16 cellular contexts compared by ENCODE assay signal in the genomic region with DNA sequence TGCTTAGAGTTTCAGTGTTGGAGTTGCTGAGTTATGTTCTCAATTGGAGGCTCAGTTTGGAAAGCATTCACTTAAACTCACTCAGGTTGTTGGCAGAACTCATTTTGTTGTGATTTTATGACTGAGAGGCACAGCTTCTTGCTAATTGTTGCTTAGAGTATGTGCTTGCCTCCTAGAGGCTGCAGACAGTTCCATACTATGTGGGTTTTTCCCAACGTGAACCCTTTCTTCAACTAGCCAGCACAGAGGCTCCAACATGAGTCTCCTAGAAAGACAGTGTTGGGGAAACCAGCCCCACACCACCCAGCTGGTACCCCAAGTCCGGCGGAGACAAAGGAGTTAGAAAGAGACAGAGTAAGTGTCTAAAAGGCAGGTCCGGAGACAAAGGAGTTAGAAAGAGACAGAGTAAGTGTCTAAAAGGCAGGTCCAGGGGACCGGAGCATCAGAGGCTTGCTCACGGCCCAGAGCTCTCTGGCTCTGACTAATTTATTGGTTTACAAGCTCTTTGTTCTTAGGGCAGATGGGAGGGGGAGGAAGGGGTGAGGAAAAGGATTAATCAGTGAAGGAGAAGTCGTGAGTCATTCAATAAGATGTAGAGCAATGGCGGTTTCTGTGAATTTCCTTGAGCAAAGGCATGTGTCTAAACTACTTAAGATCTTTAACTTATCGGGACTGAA.
DNase-seq lines count a peak whose midpoint lies in the region; FAIRE-seq and TF ChIP-seq lines count a peak whose summit lies in the region.
"Had no signal": no experiment of that assay in that cellular context is flagged by ENCODE, and none has a peak within 500 bp of the region (broad histone marks: within the 10 kb centered on the region; RNA-seq: fewer than 3 reads in every experiment).

No MANE protein-coding gene starts in this region.

- H3K4me3 ChIP-seq in epithelial cell of proximal tubule (ENCODE audit: low read depth, low read length) (no peak overlapping the region), neuronal stem cell (ENCODE audit: low read length in 2 of 2) (no peak overlapping the region)
- H3K4me3 ChIP-seq: heart left ventricle, MG63, prostate gland had no signal

- H3K36me3 ChIP-seq in neuronal stem cell (replicated peaks in 1 of 2; ENCODE audit: control insufficient read depth in 2 of 2, insufficient read depth in 2 of 2, low read length in 2 of 2): no peaks in the 10 kb centered on the region
- H3K36me3 ChIP-seq: heart left ventricle, MG63, prostate gland had no signal

- H3K4ac ChIP-seq in neuronal stem cell (ENCODE audit: low read length): no peak overlapping the region

- H2BK12ac ChIP-seq in neuronal stem cell (ENCODE audit: low read length): no peak overlapping the region

- H3K14ac ChIP-seq in neuronal stem cell (ENCODE audit: low read length): no peak overlapping the region

- H3K79me1 ChIP-seq in neuronal stem cell (ENCODE audit: low read depth, low read length): no peaks in the 10 kb centered on the region

- H3K27me3 ChIP-seq in neuronal stem cell (ENCODE audit: control insufficient read depth in 3 of 3, insufficient read depth in 3 of 3, low read depth in 1 of 3, low read length in 3 of 3): no peaks in the 10 kb centered on the region
- H3K27me3 ChIP-seq: heart left ventricle, MG63 had no signal

- H3K27ac ChIP-seq in neuronal stem cell (replicated peaks; ENCODE audit: low read length): no peak overlapping the region
- H3K27ac ChIP-seq: heart left ventricle, prostate gland had no signal

- H3K4me1 Mint-ChIP-seq in chondrocyte (ENCODE audit: low read depth): no peaks in the 10 kb centered on the region

- no peak overlapping the region for H4K8ac ChIP-seq in neuronal stem cell (ENCODE audit: low read depth, low read length)

- H2BK5ac ChIP-seq in neuronal stem cell (ENCODE audit: low read length): no peak overlapping the region

- H3K27ac Mint-ChIP-seq in chondrocyte (ENCODE audit: unreplicated experiment): no peak overlapping the region
- H3K27ac Mint-ChIP-seq: stimulated activated naive CD8-positive, alpha-beta T cell treated with anti-CD3 and anti-CD28 coated beads, Interleukin-15, Interleukin-2, amounts not matched to agents 100 ng/mL and 50 ng/mL, for 24 hours had no signal

- no peak for DNase-seq in H54 (ENCODE audit: insufficient read length, low spot score)
- peak; percentile 62 for DNase-seq in RCC 7860 (ENCODE audit: low spot score)
- DNase-seq in epithelial cell of proximal tubule (ENCODE audit: low read depth): peak; percentile 45
- no peak for DNase-seq in neuronal stem cell (ENCODE audit: low spot score)
- DNase-seq in NCI-H2171 (lab: John Stamatoyannopoulos, UW): no peak
- no peak for DNase-seq in NCI-H128 (lab: John Stamatoyannopoulos, UW; ENCODE audit: unreplicated experiment)
- DNase-seq in KG1 (lab: John Stamatoyannopoulos, UW): no peak
- DNase-seq in chondrocyte (ENCODE audit: low spot score): no peak
- DNase-seq: activated effector memory CD4-positive, alpha-beta T cell treated with Interleukin-2 at 50 U/mL for 16 hours; heart left ventricle; MG63; NCI-H2029 treated with DMSO at 0.1 percent for 48 hours; SW 1271 had no signal

- no peak overlapping the region for H3K9ac ChIP-seq in neuronal stem cell (ENCODE audit: low read depth, low read length, poor library complexity)

- no peak for TF ChIP-seq CTCF in epithelial cell of proximal tubule (conservative IDR thresholded peaks at IDR 0.05; ENCODE audit: low read depth, low read length)
- no peak for TF ChIP-seq CTCF in chondrocyte (IDR thresholded peaks at IDR 0.05)

- peak overlapping the region; percentile 7 for H2AFZ ChIP-seq in neuronal stem cell (ENCODE audit: low read length)

- no peak overlapping the region for H2BK15ac ChIP-seq in neuronal stem cell (ENCODE audit: low read length)

- TF ChIP-seq POLR2A in H54 (IDR thresholded peaks at IDR 0.05; ENCODE audit: low read depth, low read length): no peak

- FAIRE-seq in H54 (lab: Jason Lieb, UNC) (peak; percentile 41), RCC 7860 (lab: Jason Lieb, UNC) (peak; percentile 85)
- FAIRE-seq: GM19239 had no signal

- H3K23ac ChIP-seq in neuronal stem cell (ENCODE audit: low read depth, low read length, poor library complexity): no peak overlapping the region

- peaks cover 0 to 5% of the 10 kb centered on the region in 2 donors for H3K4me1 ChIP-seq in neuronal stem cell (ENCODE audit: control insufficient read depth in 2 of 2, insufficient read depth in 1 of 2, low read depth in 1 of 2, low read length in 2 of 2)
- H3K4me1 ChIP-seq: heart left ventricle, prostate gland had no signal

- WGBS in neuronal stem cell (ENCODE audit: extremely low coverage in 2 of 2, insufficient read length in 2 of 2, insufficient replicate concordance in 1 of 2), 2 donors: no CpG with 5 or more reads among the region's 9 CpGs

- H3K27me3 Mint-ChIP-seq in chondrocyte (ENCODE audit: low read depth): no peaks in the 10 kb centered on the region
- H3K27me3 Mint-ChIP-seq: stimulated activated naive CD8-positive, alpha-beta T cell treated with anti-CD3 and anti-CD28 coated beads, Interleukin-15, Interleukin-2, amounts not matched to agents 100 ng/mL and 50 ng/mL, for 24 hours had no signal

- no peak overlapping the region for H2AK5ac ChIP-seq in neuronal stem cell (ENCODE audit: low read depth, low read length)

- peaks cover 6% of the 10 kb centered on the region for H3K9me3 Mint-ChIP-seq in chondrocyte (ENCODE audit: low read depth)

- peaks cover 0 to 3% of the 10 kb centered on the region in 2 donors for H3K9me3 ChIP-seq in neuronal stem cell (replicated peaks in 1 of 2; ENCODE audit: control insufficient read depth in 2 of 2, insufficient read depth in 1 of 2, low read depth in 1 of 2, low read length in 2 of 2)
- H3K9me3 ChIP-seq: MG63, prostate gland had no signal

- no peak overlapping the region for H3K18ac ChIP-seq in neuronal stem cell (ENCODE audit: low read length)

- no peak overlapping the region for H3K4me3 Mint-ChIP-seq in chondrocyte (ENCODE audit: unreplicated experiment)
- H3K4me3 Mint-ChIP-seq: stimulated activated naive CD8-positive, alpha-beta T cell treated with anti-CD3 and anti-CD28 coated beads, Interleukin-15, Interleukin-2, amounts not matched to agents 100 ng/mL and 50 ng/mL, for 24 hours had no signal

- H3K36me3 Mint-ChIP-seq in chondrocyte (ENCODE audit: low read depth): no peaks in the 10 kb centered on the region

- no peak overlapping the region for H4K91ac ChIP-seq in neuronal stem cell (ENCODE audit: low read depth, low read length, poor library complexity)

- no peak overlapping the region for H2BK120ac ChIP-seq in neuronal stem cell (ENCODE audit: low read depth, low read length)

- no peak overlapping the region for H3K4me2 ChIP-seq in neuronal stem cell (ENCODE audit: insufficient read depth, low read length, poor library complexity, severe bottlenecking)

Comparison
In these comparisons a context has a peak if more than half of its experiments do, and no peak if none do; other contexts are left out.
1. DNase-seq: peak in RCC 7860 (single experiment) and epithelial cell of proximal tubule (single experiment); none in H54 (single experiment), neuronal stem cell (single experiment), NCI-H2171 (single experiment), NCI-H128 (single experiment), KG1 (single experiment) and chondrocyte (single experiment).